Comparison of ENCODE assay signal across 15 cellular contexts in the genomic region with DNA sequence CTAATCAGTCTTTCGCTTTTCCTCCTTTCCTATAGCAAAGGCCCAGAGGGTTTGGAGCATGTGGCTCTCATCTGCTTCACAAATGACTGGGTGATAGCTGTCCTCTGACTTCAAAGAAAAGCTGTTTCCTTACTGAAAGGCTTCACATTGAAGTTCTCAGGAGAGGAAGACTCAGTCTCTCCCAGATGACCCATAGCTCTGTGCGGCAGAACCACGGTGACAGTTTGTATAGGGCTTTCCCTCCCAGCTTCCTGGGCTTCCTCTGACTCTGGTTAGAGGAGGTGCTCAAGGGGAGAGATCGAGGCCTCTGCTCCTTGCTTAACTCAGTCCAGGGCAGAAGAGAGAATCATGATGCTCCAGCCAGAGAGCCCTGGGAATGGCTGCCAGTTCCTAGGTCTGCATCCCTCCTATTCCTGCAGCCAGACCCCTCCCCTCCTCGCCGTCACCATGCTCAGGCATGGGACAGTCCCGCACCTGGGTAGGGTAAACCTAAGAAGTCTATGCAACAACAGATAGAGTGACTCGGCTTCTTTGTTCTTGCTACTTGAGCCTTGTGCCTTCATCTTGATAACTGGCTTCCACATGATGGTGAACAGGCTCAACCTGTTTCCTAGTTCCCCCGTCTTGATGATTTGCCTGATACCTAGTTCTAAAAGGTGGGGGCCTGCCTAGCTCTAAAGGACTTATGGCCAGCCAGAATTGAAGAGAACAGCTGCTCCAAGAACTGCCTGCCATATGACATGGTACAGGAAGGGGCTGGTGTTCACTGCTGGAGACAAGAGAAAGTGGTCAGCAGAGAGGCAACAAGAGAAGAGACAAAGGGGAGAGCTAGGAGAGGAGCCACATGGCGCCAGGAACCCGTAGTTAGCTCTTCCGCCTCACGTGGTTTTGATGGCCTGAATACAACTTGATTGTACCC.
DNase-seq lines count a peak whose midpoint lies in the region; FAIRE-seq and TF ChIP-seq lines count a peak whose summit lies in the region.
"Had no signal": no experiment of that assay in that cellular context is flagged by ENCODE, and none has a peak within 500 bp of the region (broad histone marks: within the 10 kb centered on the region; RNA-seq: fewer than 3 reads in every experiment).

No MANE protein-coding gene starts in this region.

- H3K27me3 ChIP-seq in Loucy (ENCODE audit: insufficient read depth, low read length, poor library complexity, severe bottlenecking) (no peaks in the 10 kb centered on the region), neuronal stem cell (ENCODE audit: control insufficient read depth in 3 of 3, insufficient read depth in 3 of 3, low read depth in 1 of 3, low read length in 3 of 3) (no peaks in the 10 kb centered on the region)

- H3K79me1 ChIP-seq in neuronal stem cell (ENCODE audit: low read depth, low read length): no peaks in the 10 kb centered on the region

- H2BK12ac ChIP-seq in neuronal stem cell (ENCODE audit: low read length): no peak overlapping the region

- no peak overlapping the region for H3K27ac ChIP-seq in neuronal stem cell (replicated peaks; ENCODE audit: low read length)

- H2BK5ac ChIP-seq in neuronal stem cell (ENCODE audit: low read length): no peak overlapping the region

- no peak for FAIRE-seq in H54 (lab: Jason Lieb, UNC)
- FAIRE-seq: G401.6, GM12891 had no signal

- H2BK15ac ChIP-seq in neuronal stem cell (ENCODE audit: low read length): no peak overlapping the region

- no peak overlapping the region for H3K23ac ChIP-seq in neuronal stem cell (ENCODE audit: low read depth, low read length, poor library complexity)

- H4K91ac ChIP-seq in neuronal stem cell (ENCODE audit: low read depth, low read length, poor library complexity): no peak overlapping the region

- peak overlapping the region; percentile 73; the same call in 1 of the 2 replicates for H2AFZ ChIP-seq in Loucy (ENCODE audit: low read length)
- peak overlapping the region; percentile 34 for H2AFZ ChIP-seq in neuronal stem cell (ENCODE audit: low read length)

- H3K18ac ChIP-seq in neuronal stem cell (ENCODE audit: low read length): peak overlapping the region; percentile 8

- no peak overlapping the region for H4K8ac ChIP-seq in neuronal stem cell (ENCODE audit: low read depth, low read length)

- no peaks in the 10 kb centered on the region for H3F3A ChIP-seq in Loucy (ENCODE audit: low read depth)

- no peak overlapping the region for H3K4me3 ChIP-seq in Loucy (ENCODE audit: low read length, poor library complexity, severe bottlenecking)
- no peak overlapping the region for H3K4me3 ChIP-seq in epithelial cell of esophagus (ENCODE audit: low read length)
- H3K4me3 ChIP-seq in neuronal stem cell (ENCODE audit: low read length in 2 of 2): no peak overlapping the region

- H3K4me1 ChIP-seq in Loucy (ENCODE audit: insufficient read depth, low read length, poor library complexity, severe bottlenecking) (peaks cover 14% of the 10 kb centered on the region), neuronal stem cell (ENCODE audit: control insufficient read depth in 2 of 2, insufficient read depth in 1 of 2, low read depth in 1 of 2, low read length in 2 of 2) (no peaks in the 10 kb centered on the region)

- no peak overlapping the region for H3K4me2 ChIP-seq in Loucy (ENCODE audit: low read depth, low read length, poor library complexity, severe bottlenecking)
- no peak overlapping the region for H3K4me2 ChIP-seq in neuronal stem cell (ENCODE audit: insufficient read depth, low read length, poor library complexity, severe bottlenecking)

- H3K9ac ChIP-seq in Loucy (ENCODE audit: low read depth, low read length, poor library complexity, severe bottlenecking): no peak overlapping the region
- H3K9ac ChIP-seq in neuronal stem cell (ENCODE audit: low read depth, low read length, poor library complexity): no peak overlapping the region

- WGBS in neuronal stem cell (ENCODE audit: extremely low coverage in 2 of 2, insufficient read length in 2 of 2, insufficient replicate concordance in 1 of 2), 2 donors: no CpG with 5 or more reads among the region's 13 CpGs

- H2AK5ac ChIP-seq in neuronal stem cell (ENCODE audit: low read depth, low read length): no peak overlapping the region

- DNase-seq in NCI-H2081 (lab: John Stamatoyannopoulos, UW) (peak; percentile 38 to 62), NCI-H2081 treated with DMSO at 0.1 percent for 48 hours (lab: John Stamatoyannopoulos, UW) (no peak), epithelial cell of esophagus (ENCODE audit: low read depth) (peak; percentile 13), neuronal stem cell (ENCODE audit: low spot score) (no peak), epidermal melanocyte (ENCODE audit: insufficient read length, low spot score) (no peak), H54 (ENCODE audit: insufficient read length, low spot score) (no peak), AG20443 (ENCODE audit: low spot score) (no peak)
- DNase-seq: C1 segment of cervical spinal cord, KG1, NCI-H1092, NCI-H187 treated with DMSO at 0.1 percent for 48 hours, NCI-H774 had no signal

- no peak overlapping the region for H2BK120ac ChIP-seq in neuronal stem cell (ENCODE audit: low read depth, low read length)

- no peak overlapping the region for H3K14ac ChIP-seq in neuronal stem cell (ENCODE audit: low read length)

- H3K4ac ChIP-seq in neuronal stem cell (ENCODE audit: low read length): no peak overlapping the region

- H3K79me2 ChIP-seq in Loucy (ENCODE audit: insufficient read depth, low read length): no peaks in the 10 kb centered on the region

- no peak for TF ChIP-seq POLR2A in H54 (IDR thresholded peaks at IDR 0.05; ENCODE audit: low read depth, low read length)

- H4K20me1 ChIP-seq in Loucy (ENCODE audit: insufficient read depth, low read length, poor library complexity, severe bottlenecking): no peaks in the 10 kb centered on the region

- H3K9me3 ChIP-seq in Loucy (ENCODE audit: insufficient read depth, low read depth, low read length) (no peaks in the 10 kb centered on the region), neuronal stem cell (replicated peaks in 1 of 2; ENCODE audit: control insufficient read depth in 2 of 2, insufficient read depth in 1 of 2, low read depth in 1 of 2, low read length in 2 of 2) (no peaks in the 10 kb centered on the region)

- no peaks in the 10 kb centered on the region for H3K9me2 ChIP-seq in Loucy (replicated peaks; ENCODE audit: low read depth, low read length)

- TF ChIP-seq CTCF in Loucy (conservative IDR thresholded peaks at IDR 0.05; ENCODE audit: low read length) (no peak), epithelial cell of esophagus (IDR thresholded peaks at IDR 0.05; ENCODE audit: insufficient read depth, low read depth, low read length, missing control alignments) (no peak)

- H3K36me3 ChIP-seq in Loucy (ENCODE audit: insufficient read depth, low read length) (no peaks in the 10 kb centered on the region), neuronal stem cell (replicated peaks in 1 of 2; ENCODE audit: control insufficient read depth in 2 of 2, insufficient read depth in 2 of 2, low read length in 2 of 2) (no peaks in the 10 kb centered on the region)

Comparison
In these comparisons a context has a peak if more than half of its experiments do, and no peak if none do; other contexts are left out.
1. DNase-seq: peak in NCI-H2081 (2 of 2) and epithelial cell of esophagus (single experiment); none in NCI-H2081 treated with DMSO at 0.1 percent for 48 hours (single experiment), neuronal stem cell (single experiment), epidermal melanocyte (single experiment), H54 (single experiment) and AG20443 (single experiment).